8 cellular contexts compared by ENCODE assay signal in genomic region chr10:123009105-123009805, GRCh38. TPM values are rescaled to one million over a fixed set of nuclear protein-coding genes. Genes with fewer than 3 reads are reported as not detected.
DNase-seq lines count a peak whose midpoint lies in the region; ATAC-seq and TF ChIP-seq lines count a peak whose summit lies in the region.

No MANE protein-coding gene starts in this region.

- H3K4me3 ChIP-seq in SJSA1 (peak overlapping the region; percentile 91), left lung (peak overlapping the region; percentile 91 to 94)

- intact Hi-C loops in activated CD4-positive, alpha-beta T cell treated with anti-CD3 and anti-CD28 coated beads for 36 hours (cut with DNase I, micrococcal nuclease) = loop anchor here (5.0 to 10.0 kb wide), 3 partner anchors 132 to 1406 kb away; partner anchors contain the start of genes FAM24B (in 1 of the 2), OAT (in 1 of the 2) and PLEKHA1 (in 1 of the 2)
- intact Hi-C loops in left lung (cut with DNase I) = no loop called here

- TF ChIP-seq CTCF in left lung (IDR thresholded peaks at IDR 0.05) = no peak

- no peaks in the 10 kb centered on the region for H3K27me3 Mint-ChIP-seq in activated CD4-positive, alpha-beta T cell treated with anti-CD3 and anti-CD28 coated beads for 36 hours

- H3K36me3 Mint-ChIP-seq in activated CD4-positive, alpha-beta T cell treated with anti-CD3 and anti-CD28 coated beads for 36 hours (ENCODE audit: low read depth) = peaks cover 13% of the 10 kb centered on the region

- H3K4me3 Mint-ChIP-seq in activated CD4-positive, alpha-beta T cell treated with anti-CD3 and anti-CD28 coated beads for 36 hours = peak overlapping the region; percentile 95

- CTCF ChIA-PET in activated CD4-positive, alpha-beta T cell treated with anti-CD3 and anti-CD28 coated beads for 36 hours (lab: Charles Lee) = interaction anchor here (1.3 to 2.9 kb wide), 2 partner anchors 28 to 31 kb away, joined by 3 to 19 read pairs; partner anchors contain the start of gene PSTK

- no peaks in the 10 kb centered on the region for H3K9me3 Mint-ChIP-seq in activated CD4-positive, alpha-beta T cell treated with anti-CD3 and anti-CD28 coated beads for 36 hours (ENCODE audit: low read depth)

- H3K27ac ChIP-seq in SJSA1 = no peak overlapping the region
- peak overlapping the region; percentile 58 to 90 for H3K27ac ChIP-seq in left lung

- peaks cover 41% of the 10 kb centered on the region for H3K4me1 Mint-ChIP-seq in activated CD4-positive, alpha-beta T cell treated with anti-CD3 and anti-CD28 coated beads for 36 hours

- no peak for ATAC-seq in activated CD4-positive, alpha-beta T cell treated with anti-CD3 and anti-CD28 coated beads for 36 hours
- ATAC-seq in HG02852 (IDR thresholded peaks at IDR 0.05; ENCODE audit: unreplicated experiment) (peak; percentile 27), left lung (peak; percentile 12)

- H3K36me3 ChIP-seq in SJSA1 = peaks cover 5% of the 10 kb centered on the region
- no peaks in the 10 kb centered on the region for H3K36me3 ChIP-seq in left lung

- POLR2A ChIA-PET in activated CD4-positive, alpha-beta T cell treated with anti-CD3 and anti-CD28 coated beads for 36 hours (lab: Charles Lee) = interaction anchor here (1.5 kb wide), 1 partner anchor 29 kb away, joined by 5 read pairs; the partner anchor contains the start of gene PSTK

- peak overlapping the region; percentile 99 for H3K27ac Mint-ChIP-seq in activated CD4-positive, alpha-beta T cell treated with anti-CD3 and anti-CD28 coated beads for 36 hours

- no peaks in the 10 kb centered on the region for H3K9me3 ChIP-seq in SJSA1 (replicated peaks)
- no peaks in the 10 kb centered on the region for H3K9me3 ChIP-seq in left lung

- DNase-seq in activated CD4-positive, alpha-beta T cell treated with anti-CD3 and anti-CD28 coated beads for 36 hours = peak; percentile 38
- DNase-seq in activated CD4-positive, alpha-beta T cell treated with anti-CD3 and anti-CD28 coated beads for 1 hour = no peak
- peak in 1 of 2 experiments; percentile 23 for DNase-seq in SJSA1 (ENCODE audit: low read depth in 1 of 2, low spot score in 2 of 2)
- peak; percentile 41 for DNase-seq in cerebellar cortex (ENCODE audit: low spot score)
- DNase-seq in left lung = peak; percentile 39 to 82
- peak; percentile 1 for DNase-seq in stimulated activated CD8-positive, alpha-beta memory T cell treated with anti-CD3 and anti-CD28 coated beads, Interleukin-15, amount 100 ng/mL, for 24 hours (ENCODE audit: low read depth)
- no peak for DNase-seq in foreskin melanocyte

- H3K4me1 ChIP-seq in SJSA1 (replicated peaks) (peaks cover 15% of the 10 kb centered on the region), left lung (peaks cover 11 to 44% of the 10 kb centered on the region in 2 donors)

- H3K27me3 ChIP-seq in SJSA1 (replicated peaks) (no peaks in the 10 kb centered on the region), left lung (no peaks in the 10 kb centered on the region)

RNA-seq across cellular contexts. Expression of gene ACADSB, which starts 0.4 kb away (rescaled TPM):
- 10 to 100 TPM; 24.0 to 25.5 TPM for total RNA-seq in activated CD4-positive, alpha-beta T cell treated with anti-CD3 and anti-CD28 coated beads for 36 hours
- 7.9 and 10.3 TPM in 2 replicates for total RNA-seq in SJSA1 (2014; rRNA removed; shearing (Covaris generic))
- total RNA-seq in left lung = 10 to 100 TPM; 27.0 to 61.8 TPM

RNA-seq across cellular contexts. Expression of gene IKZF5, which starts 0.7 kb away (rescaled TPM):
- total RNA-seq in activated CD4-positive, alpha-beta T cell treated with anti-CD3 and anti-CD28 coated beads for 36 hours = 10 to 100 TPM in 1 of 2 experiments, 1 to 10 TPM in 1; 9.4 to 14.1 TPM
- 1.0 and 4.4 TPM in 2 replicates for total RNA-seq in SJSA1 (2014; rRNA removed; shearing (Covaris generic))
- 10 to 100 TPM; 12.5 to 14.5 TPM for total RNA-seq in left lung

RNA-seq across cellular contexts. Expression of gene PSTK, which starts 29.1 kb away (rescaled TPM):
- total RNA-seq in activated CD4-positive, alpha-beta T cell treated with anti-CD3 and anti-CD28 coated beads for 36 hours = 1 to 10 TPM; 2.8 to 2.9 TPM
- total RNA-seq in SJSA1 (2014; rRNA removed; shearing (Covaris generic)) = 6.2 and 11.2 TPM in 2 replicates
- 1 to 10 TPM; 3.8 to 4.4 TPM for total RNA-seq in left lung

RNA-seq across cellular contexts. Expression of gene C10orf88, which starts 55.2 kb away (rescaled TPM):
- 1 to 10 TPM; 8.6 to 9.0 TPM for total RNA-seq in activated CD4-positive, alpha-beta T cell treated with anti-CD3 and anti-CD28 coated beads for 36 hours
- total RNA-seq in SJSA1 (2014; rRNA removed; shearing (Covaris generic)) = 11.9 and 12.6 TPM in 2 replicates
- total RNA-seq in left lung = 10 to 100 TPM in 1 of 2 donors, 1 to 10 TPM in 1; 5.9 to 10.0 TPM

Comparison
In these comparisons a context has a peak if more than half of its experiments do, and no peak if none do; other contexts are left out.
1. DNase-seq: peak in activated CD4-positive, alpha-beta T cell treated with anti-CD3 and anti-CD28 coated beads for 36 hours (single experiment), cerebellar cortex (single experiment), left lung (2 of 2) and stimulated activated CD8-positive, alpha-beta memory T cell treated with anti-CD3 and anti-CD28 coated beads, Interleukin-15, amount 100 ng/mL, for 24 hours (single experiment); none in activated CD4-positive, alpha-beta T cell treated with anti-CD3 and anti-CD28 coated beads for 1 hour (single experiment) and foreskin melanocyte (single experiment).
2. intact Hi-C loops: an anchor here in activated CD4-positive, alpha-beta T cell treated with anti-CD3 and anti-CD28 coated beads for 36 hours (5.0 to 10.0 kb wide); none called in left lung.